Comparison of ENCODE assay signal across 10 cellular contexts in genomic region chrX:73215263-73215662, GRCh38. TPM values are rescaled to one million over a fixed set of nuclear protein-coding genes. Genes with fewer than 3 reads are reported as not detected.
DNase-seq lines count a peak whose midpoint lies in the region; ATAC-seq and TF ChIP-seq lines count a peak whose summit lies in the region.
"Had no signal": no experiment of that assay in that cellular context is flagged by ENCODE, and none has a peak within 500 bp of the region (broad histone marks: within the 10 kb centered on the region; RNA-seq: fewer than 3 reads in every experiment).

No MANE protein-coding gene starts in this region.

- 27 to 46% (median 35%) methylated on average over 7 to 8 of the region's 8 CpGs for WGBS in stomach, 5 donors

- H3K27me3 ChIP-seq in stomach, result peaks cover 0 to 3% (median 0%) of the 10 kb centered on the region in 3 donors
- H3K27me3 ChIP-seq: foreskin keratinocyte had no signal

- peaks cover 17% of the 10 kb centered on the region for H3K4me1 Mint-ChIP-seq in activated CD4-positive, alpha-beta T cell treated with anti-CD3 and anti-CD28 coated beads for 36 hours
- H3K4me1 Mint-ChIP-seq in WTC11, result peaks cover 19% of the 10 kb centered on the region

- H3K36me3 Mint-ChIP-seq in activated CD4-positive, alpha-beta T cell treated with anti-CD3 and anti-CD28 coated beads for 36 hours (ENCODE audit: low read depth), result no peaks in the 10 kb centered on the region
- H3K36me3 Mint-ChIP-seq in WTC11, result no peaks in the 10 kb centered on the region

- no peak for TF ChIP-seq POLR2A in stomach (IDR thresholded peaks at IDR 0.05)

- peak; percentile 5 for ATAC-seq in activated CD4-positive, alpha-beta T cell treated with anti-CD3 and anti-CD28 coated beads for 36 hours
- ATAC-seq in WTC11 (no peak), esophagus mucosa (no peak), GM21825 (IDR thresholded peaks at IDR 0.05; ENCODE audit: unreplicated experiment) (no peak)

- CTCF ChIA-PET in activated CD4-positive, alpha-beta T cell treated with anti-CD3 and anti-CD28 coated beads for 36 hours (lab: Charles Lee), result no interaction called here
- CTCF ChIA-PET in WTC11 (lab: Charles Lee), result interaction anchor here (1.3 kb wide), 1 partner anchor 87 kb away, joined by 3 read pairs; no protein-coding TSS in a partner anchor

- intact Hi-C loops in activated CD4-positive, alpha-beta T cell treated with anti-CD3 and anti-CD28 coated beads for 36 hours (cut with DNase I, micrococcal nuclease), result loop anchor here in 1 of 2 experiments (10.0 kb wide), 2 partner anchors 940 to 1400 kb away; partner anchors contain the start of genes RLIM and RPS4X
- intact Hi-C loops in stomach (cut with DNase I; ENCODE audit: low total_unique reads), result no loop called here

- H3K27ac ChIP-seq in stomach, result peak overlapping the region in 3 of 5 donors; percentile 24 to 81 (median 69)
- H3K27ac ChIP-seq: foreskin keratinocyte had no signal

- TF ChIP-seq CTCF in WTC11 (IDR thresholded peaks at IDR 0.05), result no peak
- no peak for TF ChIP-seq CTCF in stomach (IDR thresholded peaks at IDR 0.05)

- no peak for TF ChIP-seq EP300 in stomach (IDR thresholded peaks at IDR 0.05)

- DNase-seq in activated CD4-positive, alpha-beta T cell treated with anti-CD3 and anti-CD28 coated beads for 36 hours, result peak; percentile 5
- no peak for DNase-seq in activated CD4-positive, alpha-beta T cell treated with anti-CD3 and anti-CD28 coated beads, Interleukin-2, amount 50 U/mL, for 4 hours
- DNase-seq in WTC11 (ENCODE audit: low spot score) (no peak), stomach (no peak), NCI-H1105 (lab: John Stamatoyannopoulos, UW) (no peak)
- DNase-seq: Kasumi-1 had no signal

- no peaks in the 10 kb centered on the region for H3K36me3 ChIP-seq in stomach

- peak overlapping the region; percentile 92 for H3K4me3 Mint-ChIP-seq in activated CD4-positive, alpha-beta T cell treated with anti-CD3 and anti-CD28 coated beads for 36 hours
- H3K4me3 Mint-ChIP-seq in WTC11, result peak overlapping the region; percentile 93

- H3K4me1 ChIP-seq in stomach, result no peaks in the 10 kb centered on the region
- H3K4me1 ChIP-seq: foreskin keratinocyte had no signal

- peak overlapping the region; percentile 89 for H3K27ac Mint-ChIP-seq in activated CD4-positive, alpha-beta T cell treated with anti-CD3 and anti-CD28 coated beads for 36 hours
- H3K27ac Mint-ChIP-seq in WTC11, result peak overlapping the region; percentile 94; the same call in 1 of the 2 replicates

- H3K27me3 Mint-ChIP-seq in activated CD4-positive, alpha-beta T cell treated with anti-CD3 and anti-CD28 coated beads for 36 hours, result peaks cover 2% of the 10 kb centered on the region
- H3K27me3 Mint-ChIP-seq in WTC11 (ENCODE audit: low read depth), result no peaks in the 10 kb centered on the region; the same call in 1 of the 2 replicates

- H3K9me3 Mint-ChIP-seq in activated CD4-positive, alpha-beta T cell treated with anti-CD3 and anti-CD28 coated beads for 36 hours (ENCODE audit: low read depth), result no peaks in the 10 kb centered on the region
- H3K9me3 Mint-ChIP-seq in WTC11, result no peaks in the 10 kb centered on the region

- H3K9me3 ChIP-seq in stomach, result peaks cover 0 to 8% (median 4%) of the 10 kb centered on the region in 4 donors

- POLR2A ChIA-PET in activated CD4-positive, alpha-beta T cell treated with anti-CD3 and anti-CD28 coated beads for 36 hours (lab: Charles Lee), result no interaction called here
- POLR2A ChIA-PET in WTC11 (lab: Charles Lee), result no interaction called here

- peak overlapping the region; percentile 67 for H3K4me3 ChIP-seq in iPS-11a (ENCODE audit: low read depth, low read length)
- peak overlapping the region; percentile 45 to 52 (median 48) for H3K4me3 ChIP-seq in stomach

TF ChIP-seq in WTC11, 78 proteins besides CTCF, POLR2A, EP300 and RAD21:
- TF ChIP-seq NFE2L1 (CRISPR knock-in tag; IDR thresholded peaks at IDR 0.05) (no peak), OVOL2 (CRISPR knock-in tag; IDR thresholded peaks at IDR 0.05; ENCODE audit: borderline replicate concordance) (no peak), SP1 (CRISPR knock-in tag; conservative IDR thresholded peaks at IDR 0.05) (no peak), ZNF232 (CRISPR knock-in tag; IDR thresholded peaks at IDR 0.05) (no peak), PRRX2 (CRISPR knock-in tag; IDR thresholded peaks at IDR 0.05) (no peak), GTF2I (CRISPR knock-in tag; conservative IDR thresholded peaks at IDR 0.05) (no peak), NR1H2 (CRISPR knock-in tag; IDR thresholded peaks at IDR 0.05) (no peak), ZNF219 (CRISPR knock-in tag; IDR thresholded peaks at IDR 0.05; ENCODE audit: borderline replicate concordance) (no peak), ZNF317 (CRISPR knock-in tag; IDR thresholded peaks at IDR 0.05; ENCODE audit: borderline replicate concordance, low read depth) (no peak), ESRRA (CRISPR knock-in tag; IDR thresholded peaks at IDR 0.05; ENCODE audit: borderline replicate concordance) (no peak), ARID4B (CRISPR knock-in tag; IDR thresholded peaks at IDR 0.05; ENCODE audit: borderline replicate concordance) (no peak), AFF4 (CRISPR knock-in tag; IDR thresholded peaks at IDR 0.05; ENCODE audit: borderline replicate concordance) (no peak), NFYB (CRISPR knock-in tag; conservative IDR thresholded peaks at IDR 0.05; ENCODE audit: low read depth) (no peak)

RNA-seq across cellular contexts. Expression of gene NAP1L2, which starts 0.6 kb away (rescaled TPM):
- total RNA-seq in activated CD4-positive, alpha-beta T cell treated with anti-CD3 and anti-CD28 coated beads for 36 hours, result 1 to 10 TPM; 1.9 to 2.9 TPM
- 13.0 to 16.2 TPM (median 15.9 TPM) in 3 replicates for total RNA-seq in WTC11 (2021)
- total RNA-seq in stomach, result 1 to 10 TPM in 2 of 5 donors, under 1 TPM in 2, not detected in 1; 0.58 to 7.6 (median 1.2) TPM
- polyA plus RNA-seq in stomach, result 1 to 10 TPM; 1.3 to 2.0 (median 2.0) TPM
- total RNA-seq in esophagus mucosa, result 0.92 TPM
